8 cellular contexts compared by ENCODE assay signal in the genomic region with DNA sequence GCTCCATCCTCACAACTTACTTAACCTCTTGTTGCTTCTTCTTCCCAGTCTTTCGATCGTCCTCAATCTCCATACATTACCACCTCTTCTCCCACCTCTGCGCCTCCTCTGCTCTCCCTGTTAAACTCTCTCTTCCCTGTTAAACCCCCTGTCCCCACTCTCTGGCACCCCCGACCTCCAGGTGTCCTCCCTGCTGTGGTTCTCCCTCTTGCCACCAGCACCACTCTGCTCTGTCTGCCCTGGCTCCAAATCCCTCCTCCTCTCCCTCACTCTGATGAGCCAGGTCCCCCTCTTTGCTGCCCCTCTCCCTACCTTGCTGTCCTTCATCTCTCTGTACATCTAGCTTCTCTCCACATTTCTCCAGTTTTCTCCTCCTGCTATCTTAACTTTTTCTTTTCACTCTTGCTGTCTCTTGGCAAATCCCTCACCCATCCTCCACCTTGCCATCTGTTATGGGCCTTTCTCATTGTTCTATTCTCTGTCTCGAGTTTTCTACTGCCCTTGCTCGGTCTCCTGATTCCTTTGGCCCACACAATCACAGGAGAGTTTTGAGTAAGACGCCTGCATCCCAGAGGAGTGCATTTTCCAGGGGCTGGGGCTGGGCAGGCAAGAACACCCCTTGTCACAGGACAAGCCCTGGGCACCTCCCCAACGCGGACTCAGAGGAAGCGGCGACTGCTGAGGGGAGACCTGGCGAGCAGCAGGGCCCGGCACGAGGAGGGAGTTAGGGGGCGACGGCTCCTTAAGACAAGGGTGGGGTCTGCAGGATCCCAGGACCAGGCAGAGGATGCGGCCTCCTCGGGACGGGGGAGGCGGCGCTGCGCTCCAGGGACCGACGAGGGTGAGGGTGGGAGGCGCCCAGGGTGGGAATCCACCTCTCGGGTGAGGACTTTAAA. TPM values are rescaled to one million over a fixed set of nuclear protein-coding genes. Genes with fewer than 3 reads are reported as not detected.
DNase-seq lines count a peak whose midpoint lies in the region; ATAC-seq and TF ChIP-seq lines count a peak whose summit lies in the region.

No MANE protein-coding gene starts in this region.

- no peaks in the 10 kb centered on the region for H3K27me3 Mint-ChIP-seq in activated T-cell treated with anti-CD3 and anti-CD28 coated beads, Interleukin-2, amount 50 U/mL, for 72 hours (ENCODE audit: low read depth)

- H3K9ac ChIP-seq in ES-I3 (ENCODE audit: low read depth, low read length) (peak overlapping the region; percentile 76; the same call in 1 of the 2 replicates), rectal smooth muscle tissue (ENCODE audit: low read length) (no peak overlapping the region)

- peak in 1 of 2 donors; percentile 3 for ATAC-seq in activated T-cell treated with anti-CD3 and anti-CD28 coated beads, Interleukin-2, amount 50 U/mL, for 72 hours (replicated peaks in 1 of 2)
- ATAC-seq in heart right ventricle = peak; percentile 8 to 52 (median 29)

- peak overlapping the region in 9 of 10 donors; percentile 40 to 71 (median 55) for H3K27ac ChIP-seq in heart right ventricle
- peak overlapping the region; percentile 63 for H3K27ac ChIP-seq in rectal smooth muscle tissue (ENCODE audit: low read depth, low read length)

- peaks cover 10 to 23% of the 10 kb centered on the region in 2 donors for H3K36me3 Mint-ChIP-seq in activated T-cell treated with anti-CD3 and anti-CD28 coated beads, Interleukin-2, amount 50 U/mL, for 72 hours (ENCODE audit: insufficient read depth in 2 of 2)

- intact Hi-C loops in heart right ventricle (cut with DNase I) = loop anchor here in 2 of 10 donors (2.0 to 10.0 kb wide), 2 partner anchors 30 to 202 kb away; a partner anchor contains a TSS

- peaks cover 17% of the 10 kb centered on the region for H3K4me1 Mint-ChIP-seq in activated T-cell treated with anti-CD3 and anti-CD28 coated beads, Interleukin-2, amount 50 U/mL, for 72 hours (ENCODE audit: low read depth)

- no peak overlapping the region for H3K27ac Mint-ChIP-seq in activated T-cell treated with anti-CD3 and anti-CD28 coated beads, Interleukin-2, amount 50 U/mL, for 72 hours

- peak; percentile 2 for DNase-seq in activated T-cell treated with anti-CD3 and anti-CD28 coated beads, Interleukin-2, amount 50 U/mL, for 72 hours
- DNase-seq in heart right ventricle (peak; percentile 5 to 22), NCI-H2196 (lab: John Stamatoyannopoulos, UW; ENCODE audit: unreplicated experiment) (no peak), foreskin melanocyte (no peak)
- no peak for DNase-seq in stimulated activated CD8-positive, alpha-beta memory T cell treated with anti-CD3 and anti-CD28 coated beads, Interleukin-4, amount 100 ng/mL, for 48 hours
- DNase-seq in NK-92 treated with Interleukin-12 subunit alpha and Interleukin-12 subunit beta, amount 100 ng/mL, for 24 hours (lab: John Stamatoyannopoulos, UW) = no peak

- H3K9me3 ChIP-seq in ES-I3 (ENCODE audit: control insufficient read depth, insufficient read depth, low read length) = no peaks in the 10 kb centered on the region
- peaks cover 0 to 13% (median 0%) of the 10 kb centered on the region in 11 donors for H3K9me3 ChIP-seq in heart right ventricle

- no peaks in the 10 kb centered on the region; the same call in 1 of the 2 replicates for H3K36me3 ChIP-seq in ES-I3 (ENCODE audit: insufficient read depth, low read length)
- peaks cover 0 to 25% (median 0%) of the 10 kb centered on the region in 9 donors for H3K36me3 ChIP-seq in heart right ventricle
- H3K36me3 ChIP-seq in rectal smooth muscle tissue (ENCODE audit: control insufficient read depth, insufficient read depth, low read length) = peaks cover under 1% of the 10 kb centered on the region

- H3K9me3 Mint-ChIP-seq in activated T-cell treated with anti-CD3 and anti-CD28 coated beads, Interleukin-2, amount 50 U/mL, for 72 hours = peaks cover 8 to 10% of the 10 kb centered on the region in 2 donors

- H3K4me1 ChIP-seq in ES-I3 (ENCODE audit: insufficient read depth, low read length) (no peaks in the 10 kb centered on the region), heart right ventricle (peaks cover 0 to 20% (median 8%) of the 10 kb centered on the region in 9 donors), rectal smooth muscle tissue (ENCODE audit: control insufficient read depth, insufficient read depth, low read length) (no peaks in the 10 kb centered on the region)

- 21% methylated on average over 26 of the region's 26 CpGs for WGBS in heart right ventricle, 2 donors

- no peak for TF ChIP-seq CTCF in heart right ventricle (IDR thresholded peaks at IDR 0.05)

- no peaks in the 10 kb centered on the region for H3K27me3 ChIP-seq in heart right ventricle
- H3K27me3 ChIP-seq in rectal smooth muscle tissue (ENCODE audit: control insufficient read depth, insufficient read depth, low read length) = no peaks in the 10 kb centered on the region

- H3K4me3 ChIP-seq in heart right ventricle = peak overlapping the region; percentile 29 to 68 (median 56)
- peak overlapping the region; percentile 80 for H3K4me3 ChIP-seq in rectal smooth muscle tissue (ENCODE audit: low read length)

- H3K4me3 Mint-ChIP-seq in activated T-cell treated with anti-CD3 and anti-CD28 coated beads, Interleukin-2, amount 50 U/mL, for 72 hours = peak overlapping the region; percentile 75 to 87

RNA-seq across cellular contexts. Expression of a gene that starts 21.4 kb away (rescaled TPM):
- total RNA-seq in activated T-cell treated with anti-CD3 and anti-CD28 coated beads, Interleukin-2, amount 50 U/mL, for 72 hours = not detected
- under 1 TPM in 1 of 10 donors, not detected in 9; 0.19 TPM for total RNA-seq in heart right ventricle
- under 1 TPM in 1 of 2 donors, not detected in 1; 0.03 TPM for polyA plus RNA-seq in heart right ventricle

RNA-seq across cellular contexts. Expression of a gene that starts 29.7 kb away (rescaled TPM):
- 10 to 100 TPM; 12.0 to 16.2 TPM for total RNA-seq in activated T-cell treated with anti-CD3 and anti-CD28 coated beads, Interleukin-2, amount 50 U/mL, for 72 hours
- total RNA-seq in heart right ventricle = 10 to 100 TPM in 1 of 10 donors, 1 to 10 TPM in 9; 3.8 to 11.8 (median 5.6) TPM
- 1 to 10 TPM; 1.6 to 1.9 TPM for polyA plus RNA-seq in heart right ventricle

RNA-seq across cellular contexts. Expression of a gene that starts 52.2 kb away (rescaled TPM):
- total RNA-seq in activated T-cell treated with anti-CD3 and anti-CD28 coated beads, Interleukin-2, amount 50 U/mL, for 72 hours = not detected
- total RNA-seq in heart right ventricle = not detected
- polyA plus RNA-seq in heart right ventricle = not detected

Comparison
In these comparisons a context has a peak if more than half of its experiments do, and no peak if none do; other contexts are left out.
1. DNase-seq: peak in activated T-cell treated with anti-CD3 and anti-CD28 coated beads, Interleukin-2, amount 50 U/mL, for 72 hours (2 of 2) and heart right ventricle (2 of 2); none in stimulated activated CD8-positive, alpha-beta memory T cell treated with anti-CD3 and anti-CD28 coated beads, Interleukin-4, amount 100 ng/mL, for 48 hours (single experiment), NCI-H2196 (single experiment), foreskin melanocyte (single experiment) and NK-92 treated with Interleukin-12 subunit alpha and Interleukin-12 subunit beta, amount 100 ng/mL, for 24 hours (single experiment).